Comparison of ENCODE assay signal across 8 cellular contexts in the genomic region with DNA sequence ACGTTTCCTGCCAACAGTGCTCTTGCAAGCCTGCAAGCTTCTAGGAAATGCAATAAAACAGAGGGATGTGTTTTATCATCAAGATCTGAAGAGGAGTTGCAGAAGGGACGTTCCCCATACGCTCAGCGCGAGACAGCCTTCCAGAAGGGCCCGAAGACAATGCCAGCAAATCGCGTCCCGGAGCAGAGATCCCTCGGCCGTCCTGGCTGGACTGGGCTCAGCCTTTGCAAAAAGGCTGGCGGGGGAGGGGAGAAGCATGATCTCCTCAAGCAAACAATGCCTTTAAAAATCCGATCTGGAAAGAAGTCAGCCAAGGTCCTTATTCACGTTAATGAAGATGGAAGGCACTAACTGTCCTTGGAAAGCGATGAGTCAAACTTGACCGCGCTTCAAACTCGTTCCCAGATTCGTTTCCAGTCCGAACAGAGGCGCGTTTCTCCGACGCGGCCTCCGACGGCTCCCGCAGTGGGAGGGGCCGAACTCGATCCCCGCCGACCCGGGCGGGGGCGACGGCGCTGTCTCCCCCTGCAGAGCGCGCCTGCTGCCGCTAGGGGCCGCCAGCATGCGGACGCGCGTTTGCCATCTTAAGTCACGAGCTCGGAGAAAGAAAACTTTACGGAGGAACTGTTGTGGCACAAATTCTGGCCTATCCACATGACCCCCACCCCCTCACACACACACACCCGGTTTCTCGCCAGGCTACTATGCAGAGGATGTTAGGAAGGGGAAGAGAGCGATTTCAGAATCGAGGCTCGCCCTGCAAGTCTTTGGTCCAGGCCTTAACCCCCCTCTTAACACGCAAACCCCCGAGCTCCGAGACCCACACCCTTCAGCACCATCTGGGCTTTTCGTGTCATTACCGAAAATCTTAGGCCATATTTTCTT. TPM values are rescaled to one million over a fixed set of nuclear protein-coding genes. Genes with fewer than 3 reads are reported as not detected.
DNase-seq lines count a peak whose midpoint lies in the region; ATAC-seq, FAIRE-seq and TF ChIP-seq lines count a peak whose summit lies in the region.

No MANE protein-coding gene starts in this region.

- H3K9me3 ChIP-seq in endothelial cell of umbilical vein (replicated peaks; ENCODE audit: control insufficient read depth, insufficient read depth, low read length) (no peaks in the 10 kb centered on the region), mesodermal cell (ENCODE audit: control insufficient read depth, low read length) (no peaks in the 10 kb centered on the region), SJCRH30 (replicated peaks) (no peaks in the 10 kb centered on the region)

- POLR2A ChIA-PET in endothelial cell of umbilical vein (lab: Charles Lee), result interaction anchor here (0.6 to 2.1 kb wide), 3 partner anchors 1193 to 1214 kb away, joined by 5 to 10 read pairs (median 8); no protein-coding TSS in a partner anchor

- intact Hi-C loops in endothelial cell of umbilical vein (cut with micrococcal nuclease), result loop anchor here (1.0 to 5.0 kb wide), 11 partner anchors 247 to 1309 kb away; no protein-coding TSS in a partner anchor

- H3K4me2 ChIP-seq in endothelial cell of umbilical vein (ENCODE audit: insufficient read depth, low read length), result peak overlapping the region; percentile 93

- no peaks in the 10 kb centered on the region for H3K9me1 ChIP-seq in endothelial cell of umbilical vein (replicated peaks; ENCODE audit: control insufficient read depth, extremely low read depth, insufficient read depth, low read length)

- no peaks in the 10 kb centered on the region for H4K20me1 ChIP-seq in endothelial cell of umbilical vein (replicated peaks; ENCODE audit: control insufficient read depth, extremely low read depth, insufficient read depth, low read length)

- DNase-seq in EL, result peak; percentile 88
- DNase-seq in NCI-H526 (lab: John Stamatoyannopoulos, UW), result peak; percentile 41 to 75
- peak; percentile 71 for DNase-seq in activated T-cell treated with anti-CD3 and anti-CD28 coated beads for 24 hours (ENCODE audit: low read depth)
- peak; percentile 90 for DNase-seq in endothelial cell of umbilical vein (ENCODE audit: low read depth, low spot score)
- peak; percentile 57 for DNase-seq in stimulated activated CD8-positive, alpha-beta memory T cell treated with anti-CD3 and anti-CD28 coated beads, Interleukin-15, amount 100 ng/mL, for 1 hour (ENCODE audit: low read depth)
- DNase-seq in SJCRH30, result no peak

- H3K4me3 ChIP-seq in endothelial cell of umbilical vein (replicated peaks in 1 of 3; ENCODE audit: insufficient read depth in 1 of 3, low read depth in 1 of 3, low read length in 3 of 3) (peak overlapping the region; percentile 36 to 82 (median 47)), mesodermal cell (ENCODE audit: extremely low read depth, insufficient read depth, low read length, poor library complexity, severe bottlenecking) (peak overlapping the region; percentile 40), SJCRH30 (no peak overlapping the region)

- peaks cover 35% of the 10 kb centered on the region for H3K79me2 ChIP-seq in endothelial cell of umbilical vein (ENCODE audit: control insufficient read depth, insufficient read depth, low read length)

- 6 to 8% methylated on average over 40 to 53 of the region's 58 CpGs for WGBS in mesodermal cell (ENCODE audit: insufficient coverage in 2 of 2), 2 experiments

- peak; percentile 45 for ATAC-seq in HG02763 (IDR thresholded peaks at IDR 0.05; ENCODE audit: unreplicated experiment)

- no peak for TF ChIP-seq POLR2A in endothelial cell of umbilical vein (IDR thresholded peaks at IDR 0.05; ENCODE audit: low read depth, low read length)

- H3K27ac ChIP-seq in endothelial cell of umbilical vein (ENCODE audit: insufficient read depth, low read depth, low read length) (peak overlapping the region; percentile 94), mesodermal cell (ENCODE audit: low read depth, low read length, severe bottlenecking) (peak overlapping the region; percentile 92), SJCRH30 (no peak overlapping the region)

- dilution Hi-C loops in endothelial cell of umbilical vein (cut with MboI; ENCODE audit: extremely low pct_ligation_motif_present, low sequenced_read_pairs), result loop anchor here (5.0 to 25.0 kb wide), 2 partner anchors 922 to 1212 kb away; no protein-coding TSS in a partner anchor

- peak overlapping the region; percentile 87 for H2AFZ ChIP-seq in endothelial cell of umbilical vein (ENCODE audit: low read depth, low read length)

- TF ChIP-seq CTCF in endothelial cell of umbilical vein (IDR thresholded peaks at IDR 0.05; ENCODE audit: extremely low read depth in 1 of 2, insufficient read depth in 1 of 2, low read depth in 1 of 2, low read length in 2 of 2), result peak; percentile 99 to 100

- H3K27me3 ChIP-seq in endothelial cell of umbilical vein (ENCODE audit: control insufficient read depth in 2 of 2, insufficient read depth in 2 of 2, low read length in 2 of 2) (no peaks in the 10 kb centered on the region), SJCRH30 (no peaks in the 10 kb centered on the region)

- peak; percentile 72 for FAIRE-seq in endothelial cell of umbilical vein (lab: Jason Lieb, UNC)

- H3K36me3 ChIP-seq in endothelial cell of umbilical vein (ENCODE audit: control insufficient read depth in 2 of 2, extremely low read depth in 1 of 2, insufficient read depth in 2 of 2, low read length in 2 of 2) (no peaks in the 10 kb centered on the region), mesodermal cell (ENCODE audit: control insufficient read depth, insufficient read depth, low read length) (peaks cover 1% of the 10 kb centered on the region), SJCRH30 (no peaks in the 10 kb centered on the region)

- CTCF ChIA-PET in endothelial cell of umbilical vein (lab: Charles Lee), result interaction anchor here (0.6 to 6.1 kb wide), 85 partner anchors 9 to 1494 kb away, joined by 3 to 466 read pairs (median 4); no protein-coding TSS in a partner anchor

- H3K9ac ChIP-seq in endothelial cell of umbilical vein (replicated peaks; ENCODE audit: extremely low read depth, insufficient read depth, low read length), result peak overlapping the region; percentile 94

- BruUV-seq in endothelial cell of umbilical vein (replicated peaks; lab: Mats Ljungman, UMichigan), result TSS peak; percentile 5

- H3K4me1 ChIP-seq in endothelial cell of umbilical vein (ENCODE audit: control insufficient read depth, extremely low read depth, insufficient read depth, low read length), result peaks cover 46% of the 10 kb centered on the region
- peaks cover 39% of the 10 kb centered on the region for H3K4me1 ChIP-seq in mesodermal cell (ENCODE audit: control insufficient read depth, insufficient read depth, low read length, poor library complexity, severe bottlenecking)
- H3K4me1 ChIP-seq in SJCRH30, result no peaks in the 10 kb centered on the region

TF ChIP-seq in endothelial cell of umbilical vein, 7 proteins besides CTCF, POLR2A, EP300 and RAD21:
- TF ChIP-seq MYC (IDR thresholded peaks at IDR 0.05; ENCODE audit: low read depth, low read length) (no peak), POLR2AphosphoS5 (IDR thresholded peaks at IDR 0.05; ENCODE audit: insufficient read depth, low read depth, low read length) (no peak), GATA2 (IDR thresholded peaks at IDR 0.05; ENCODE audit: insufficient read depth, insufficient read length, low read depth, low read length) (peak; percentile 35), FOS (IDR thresholded peaks at IDR 0.05; ENCODE audit: borderline replicate concordance, insufficient read depth, low read length) (peak; percentile 13)
- TF ChIP-seq, protein P1, sequence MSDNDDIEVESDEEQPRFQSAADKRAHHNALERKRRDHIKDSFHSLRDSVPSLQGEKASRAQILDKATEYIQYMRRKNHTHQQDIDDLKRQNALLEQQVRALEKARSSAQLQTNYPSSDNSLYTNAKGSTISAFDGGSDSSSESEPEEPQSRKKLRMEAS (IDR thresholded peaks at IDR 0.05; ENCODE audit: insufficient read depth, insufficient read length), result peak; percentile 69
TF ChIP-seq in endothelial cell of umbilical vein: peak in this region for 3.

RNA-seq across cellular contexts. Expression of a gene that starts 5.5 kb away (rescaled TPM):
- total RNA-seq in endothelial cell of umbilical vein, result 9.6 and 12.1 TPM in 2 replicates
- polyA plus RNA-seq in endothelial cell of umbilical vein, result 3.8 and 6.9 TPM in 2 replicates
- polyA plus RNA-seq in endothelial cell of umbilical vein (2011; cell fraction: cytosol; rRNA removed), result 4.3 and 4.5 TPM in 2 replicates
- 34.1 and 35.0 TPM in 2 replicates for polyA plus RNA-seq in endothelial cell of umbilical vein (2011; cell fraction: nucleus; rRNA removed)
- 20.2 and 33.4 TPM in 2 replicates for polyA plus RNA-seq in endothelial cell of umbilical vein (2012)
- 13.7 and 18.2 TPM in 2 replicates for polyA minus RNA-seq in endothelial cell of umbilical vein
- 4.2 TPM for polyA minus RNA-seq in endothelial cell of umbilical vein (2011; cell fraction: cytosol; rRNA and poly(A)+ RNA removed)
- 35.8 and 58.8 TPM in 2 replicates for polyA minus RNA-seq in endothelial cell of umbilical vein (2011; cell fraction: nucleus; rRNA and poly(A)+ RNA removed)
- polyA plus RNA-seq in mesodermal cell (2013, experiment 1 of 2), result 25.4 TPM
- 18.0 TPM for polyA plus RNA-seq in mesodermal cell (2013, experiment 2 of 2)
- 0.65 and 0.76 TPM in 2 replicates for total RNA-seq in SJCRH30 (2014; rRNA removed; shearing (Covaris generic))

RNA-seq across cellular contexts. Expression of a gene that starts 37.4 kb away (rescaled TPM):
- total RNA-seq in endothelial cell of umbilical vein, result not detected in 2 replicates
- not detected in 2 replicates for polyA plus RNA-seq in endothelial cell of umbilical vein
- polyA plus RNA-seq in endothelial cell of umbilical vein (2011; cell fraction: cytosol; rRNA removed), result not detected in 2 replicates
- polyA plus RNA-seq in endothelial cell of umbilical vein (2011; cell fraction: nucleus; rRNA removed), result not detected in 2 replicates
- not detected in 2 replicates for polyA plus RNA-seq in endothelial cell of umbilical vein (2012)
- polyA minus RNA-seq in endothelial cell of umbilical vein, result not detected in 2 replicates
- polyA minus RNA-seq in endothelial cell of umbilical vein (2011; cell fraction: cytosol; rRNA and poly(A)+ RNA removed), result not detected
- polyA minus RNA-seq in endothelial cell of umbilical vein (2011; cell fraction: nucleus; rRNA and poly(A)+ RNA removed), result not detected in 2 replicates
- not detected for polyA plus RNA-seq in mesodermal cell (2013, experiment 1 of 2)
- polyA plus RNA-seq in mesodermal cell (2013, experiment 2 of 2), result not detected
- not detected in 2 replicates for total RNA-seq in SJCRH30 (2014; rRNA removed; shearing (Covaris generic))

Comparison
In these comparisons a context has a peak if more than half of its experiments do, and no peak if none do; other contexts are left out.
1. DNase-seq: peak in EL (single experiment), NCI-H526 (2 of 2), activated T-cell treated with anti-CD3 and anti-CD28 coated beads for 24 hours (single experiment), endothelial cell of umbilical vein (single experiment) and stimulated activated CD8-positive, alpha-beta memory T cell treated with anti-CD3 and anti-CD28 coated beads, Interleukin-15, amount 100 ng/mL, for 1 hour (single experiment); none in SJCRH30 (0 of 2).